ENCODE assay signal across 1 cellular context in the genomic region with DNA sequence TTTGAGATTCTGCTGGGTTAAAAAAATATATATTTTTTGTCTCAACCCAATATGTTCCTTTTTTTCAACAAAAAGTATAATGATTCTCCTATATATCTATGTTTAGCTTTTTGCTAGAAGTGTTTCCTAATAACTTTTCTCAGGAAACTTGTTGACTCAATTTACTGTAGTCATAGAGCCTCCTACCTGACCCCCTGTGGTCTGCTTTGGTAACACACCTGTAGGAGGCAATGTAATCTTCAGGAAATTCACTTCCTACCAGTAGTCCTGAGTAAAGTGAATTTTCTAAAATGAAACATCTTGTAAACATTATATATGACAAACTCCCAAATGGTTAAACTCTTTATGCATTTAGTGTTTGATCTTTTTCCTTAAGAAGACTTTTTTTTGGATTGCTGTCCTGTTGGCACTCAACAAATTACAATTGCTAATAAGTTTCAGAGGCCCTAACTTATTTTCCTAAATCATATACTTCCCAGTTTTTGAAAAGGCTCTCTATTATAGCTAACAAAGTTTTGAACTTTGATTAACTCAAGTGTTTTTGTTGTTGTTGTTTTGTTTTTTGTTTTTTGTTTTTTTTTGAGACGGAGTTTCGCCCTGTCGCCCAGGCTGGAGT.
TF ChIP-seq lines count a peak whose summit lies in the region.

No MANE protein-coding gene starts in this region.

TF ChIP-seq in WTC11, 78 proteins besides CTCF, POLR2A, EP300 and RAD21 (continued from another document):
- TF ChIP-seq, protein P1, sequence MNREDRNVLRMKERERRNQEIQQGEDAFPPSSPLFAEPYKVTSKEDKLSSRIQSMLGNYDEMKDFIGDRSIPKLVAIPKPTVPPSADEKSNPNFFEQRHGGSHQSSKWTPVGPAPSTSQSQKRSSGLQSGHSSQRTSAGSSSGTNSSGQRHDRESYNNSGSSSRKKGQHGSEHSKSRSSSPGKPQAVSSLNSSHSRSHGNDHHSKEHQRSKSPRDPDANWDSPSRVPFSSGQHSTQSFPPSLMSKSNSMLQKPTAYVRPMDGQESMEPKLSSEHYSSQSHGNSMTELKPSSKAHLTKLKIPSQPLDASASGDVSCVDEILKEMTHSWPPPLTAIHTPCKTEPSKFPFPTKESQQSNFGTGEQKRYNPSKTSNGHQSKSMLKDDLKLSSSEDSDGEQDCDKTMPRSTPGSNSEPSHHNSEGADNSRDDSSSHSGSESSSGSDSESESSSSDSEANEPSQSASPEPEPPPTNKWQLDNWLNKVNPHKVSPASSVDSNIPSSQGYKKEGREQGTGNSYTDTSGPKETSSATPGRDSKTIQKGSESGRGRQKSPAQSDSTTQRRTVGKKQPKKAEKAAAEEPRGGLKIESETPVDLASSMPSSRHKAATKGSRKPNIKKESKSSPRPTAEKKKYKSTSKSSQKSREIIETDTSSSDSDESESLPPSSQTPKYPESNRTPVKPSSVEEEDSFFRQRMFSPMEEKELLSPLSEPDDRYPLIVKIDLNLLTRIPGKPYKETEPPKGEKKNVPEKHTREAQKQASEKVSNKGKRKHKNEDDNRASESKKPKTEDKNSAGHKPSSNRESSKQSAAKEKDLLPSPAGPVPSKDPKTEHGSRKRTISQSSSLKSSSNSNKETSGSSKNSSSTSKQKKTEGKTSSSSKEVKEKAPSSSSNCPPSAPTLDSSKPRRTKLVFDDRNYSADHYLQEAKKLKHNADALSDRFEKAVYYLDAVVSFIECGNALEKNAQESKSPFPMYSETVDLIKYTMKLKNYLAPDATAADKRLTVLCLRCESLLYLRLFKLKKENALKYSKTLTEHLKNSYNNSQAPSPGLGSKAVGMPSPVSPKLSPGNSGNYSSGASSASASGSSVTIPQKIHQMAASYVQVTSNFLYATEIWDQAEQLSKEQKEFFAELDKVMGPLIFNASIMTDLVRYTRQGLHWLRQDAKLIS (CRISPR knock-in tag; IDR thresholded peaks at IDR 0.05; ENCODE audit: borderline replicate concordance), result no peak
- TF ChIP-seq EMX1 (CRISPR knock-in tag; IDR thresholded peaks at IDR 0.05), result no peak
- TF ChIP-seq, protein P2, sequence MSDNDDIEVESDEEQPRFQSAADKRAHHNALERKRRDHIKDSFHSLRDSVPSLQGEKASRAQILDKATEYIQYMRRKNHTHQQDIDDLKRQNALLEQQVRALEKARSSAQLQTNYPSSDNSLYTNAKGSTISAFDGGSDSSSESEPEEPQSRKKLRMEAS (CRISPR knock-in tag; IDR thresholded peaks at IDR 0.05), result no peak
- TF ChIP-seq CREM (CRISPR knock-in tag; IDR thresholded peaks at IDR 0.05), result no peak
- TF ChIP-seq, protein P3, sequence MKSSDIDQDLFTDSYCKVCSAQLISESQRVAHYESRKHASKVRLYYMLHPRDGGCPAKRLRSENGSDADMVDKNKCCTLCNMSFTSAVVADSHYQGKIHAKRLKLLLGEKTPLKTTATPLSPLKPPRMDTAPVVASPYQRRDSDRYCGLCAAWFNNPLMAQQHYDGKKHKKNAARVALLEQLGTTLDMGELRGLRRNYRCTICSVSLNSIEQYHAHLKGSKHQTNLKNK (CRISPR knock-in tag; IDR thresholded peaks at IDR 0.05), result no peak
